Comparison of ENCODE assay signal across 34 cellular contexts in the genomic region with DNA sequence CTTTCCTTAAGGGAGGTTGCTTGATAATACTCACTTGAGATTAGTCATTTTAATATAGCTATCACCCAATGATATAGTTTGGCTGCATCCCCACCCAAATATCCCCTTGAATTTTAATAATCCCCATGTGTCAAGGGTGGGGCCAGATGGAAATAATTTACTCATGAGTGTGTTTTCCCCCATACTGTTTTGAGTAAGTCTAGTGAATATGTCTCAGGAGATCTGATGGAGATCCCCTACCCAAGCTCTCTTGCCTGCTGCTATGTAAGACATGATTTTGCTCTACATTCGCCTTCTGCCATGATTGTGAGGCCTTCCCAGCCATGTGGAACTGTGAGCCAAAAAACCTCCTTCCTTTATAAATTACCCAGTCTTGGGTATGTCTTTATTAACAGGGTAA.
"Had no signal": no experiment of that assay in that cellular context is flagged by ENCODE, and none has a peak within 500 bp of the region (broad histone marks: within the 10 kb centered on the region; RNA-seq: fewer than 3 reads in every experiment).

No MANE protein-coding gene starts in this region.

- H3K4me3 ChIP-seq: coronary artery, dorsolateral prefrontal cortex had no signal

- H3K4me3 Mint-ChIP-seq: activated B cell treated with CpG ODN at 0.5 μM for 24 hours; activated CD4-positive, alpha-beta memory T cell treated with anti-CD3 and anti-CD28 coated beads, Interleukin-2, amount 10 ng/mL, durations not matched to agents 7 days and 5 days; activated CD4-positive, alpha-beta T cell treated with anti-CD3 and anti-CD28 coated beads for 36 hours; activated CD4-positive, alpha-beta T cell treated with anti-CD3 and anti-CD28 coated beads, Interleukin-2, amount 10 ng/mL, durations not matched to agents 24 days and 14 days; activated naive CD4-positive, alpha-beta T cell treated with anti-CD3 and anti-CD28 coated beads, Interleukin-2, amount 10 ng/mL, durations not matched to agents 7 days and 5 days; activated naive CD8-positive, alpha-beta T cell treated with anti-CD3 and anti-CD28 coated beads, Interleukin-2, amount 10 ng/mL, durations not matched to agents 7 days and 5 days; activated T-cell treated with anti-CD3 and anti-CD28 coated beads, Interleukin-2, amount 50 U/mL, for 24 hours; activated T-cell treated with anti-CD3 and anti-CD28 coated beads, Interleukin-2, amount 50 U/mL, for 72 hours; central memory CD8-positive, alpha-beta T cell; dendritic cell treated with granulocyte-macrophage colony-stimulating factor and Interleukin-4, amounts not matched to agents 40 ng/mL and 50 ng/mL, for 4 days; endodermal cell; T-helper 2 cell treated with Interferon-gamma antibody and Interleukin-4, amounts not matched to agents 5 μg/mL and 100 μg/mL, for 36 hours had no signal

- DNase-seq: activated B cell treated with CpG ODN at 0.5 μM for 24 hours; activated CD4-positive, alpha-beta memory T cell treated with anti-CD3 and anti-CD28 coated beads, Interleukin-2, amount 10 ng/mL, durations not matched to agents 7 days and 5 days; activated CD4-positive, alpha-beta T cell treated with anti-CD3 and anti-CD28 coated beads for 36 hours; activated CD4-positive, alpha-beta T cell treated with anti-CD3 and anti-CD28 coated beads, Interleukin-2, amount 10 ng/mL, durations not matched to agents 24 days and 14 days; activated CD4-positive, alpha-beta T cell treated with anti-CD3 and anti-CD28 coated beads, Interleukin-2, amount 50 U/mL, for 4 hours; activated CD8-positive, alpha-beta memory T cell treated with anti-CD3 and anti-CD28 coated beads, Interleukin-2, amount 50 U/mL, for 48 hours; activated gamma-delta T cell; activated naive CD4-positive, alpha-beta T cell; activated naive CD4-positive, alpha-beta T cell treated with anti-CD3 and anti-CD28 coated beads, Interleukin-2, amount 10 ng/mL, durations not matched to agents 7 days and 5 days; activated naive CD8-positive, alpha-beta T cell treated with anti-CD3 and anti-CD28 coated beads, Interleukin-2, amount 10 ng/mL, durations not matched to agents 7 days and 5 days; activated T-cell treated with anti-CD3 and anti-CD28 coated beads for 4 hours; activated T-cell treated with anti-CD3 and anti-CD28 coated beads, Interleukin-2, amount 50 U/mL, for 24 hours; activated T-cell treated with anti-CD3 and anti-CD28 coated beads, Interleukin-2, amount 50 U/mL, for 72 hours; amniotic stem cell; anterior cingulate cortex; brain microvascular endothelial cell; dorsolateral prefrontal cortex; effector memory CD4-positive, alpha-beta T cell; endodermal cell; foreskin fibroblast; head of caudate nucleus; hippocampal formation; T1000; WERI-Rb-1 had no signal

- H3K27ac Mint-ChIP-seq: activated B cell treated with CpG ODN at 0.5 μM for 24 hours; activated CD4-positive, alpha-beta memory T cell treated with anti-CD3 and anti-CD28 coated beads, Interleukin-2, amount 10 ng/mL, durations not matched to agents 7 days and 5 days; activated CD4-positive, alpha-beta T cell treated with anti-CD3 and anti-CD28 coated beads for 36 hours; activated CD4-positive, alpha-beta T cell treated with anti-CD3 and anti-CD28 coated beads, Interleukin-2, amount 10 ng/mL, durations not matched to agents 24 days and 14 days; activated naive CD4-positive, alpha-beta T cell treated with anti-CD3 and anti-CD28 coated beads, Interleukin-2, amount 10 ng/mL, durations not matched to agents 7 days and 5 days; activated naive CD4-positive, alpha-beta T cell treated with anti-CD3 and anti-CD28 coated beads, Interleukin-2, amount 50 U/mL, for 72 hours; activated naive CD8-positive, alpha-beta T cell treated with anti-CD3 and anti-CD28 coated beads, Interleukin-2, amount 10 ng/mL, durations not matched to agents 7 days and 5 days; activated T-cell treated with anti-CD3 and anti-CD28 coated beads, Interleukin-2, amount 50 U/mL, for 24 hours; activated T-cell treated with anti-CD3 and anti-CD28 coated beads, Interleukin-2, amount 50 U/mL, for 72 hours; dendritic cell treated with granulocyte-macrophage colony-stimulating factor and Interleukin-4, amounts not matched to agents 40 ng/mL and 50 ng/mL, for 4 days; endodermal cell; T-helper 2 cell treated with Interferon-gamma antibody and Interleukin-4, amounts not matched to agents 5 μg/mL and 100 μg/mL, for 36 hours had no signal

- ATAC-seq: activated CD4-positive, alpha-beta T cell treated with anti-CD3 and anti-CD28 coated beads for 36 hours; activated CD4-positive, CD25-positive, alpha-beta regulatory T cell treated with anti-CD3 and anti-CD28 coated beads, Interleukin-2, amount 50 U/mL, for 24 hours; activated naive CD4-positive, alpha-beta T cell treated with anti-CD3 and anti-CD28 coated beads, Interleukin-2, amount 50 U/mL, for 72 hours; activated T-cell treated with anti-CD3 and anti-CD28 coated beads, Interleukin-2, amount 50 U/mL, for 72 hours; esophagus mucosa had no signal

- H3K4me1 Mint-ChIP-seq: activated B cell treated with CpG ODN at 0.5 μM for 24 hours; activated CD4-positive, alpha-beta memory T cell treated with anti-CD3 and anti-CD28 coated beads, Interleukin-2, amount 10 ng/mL, durations not matched to agents 7 days and 5 days; activated CD4-positive, alpha-beta T cell treated with anti-CD3 and anti-CD28 coated beads for 36 hours; activated CD4-positive, alpha-beta T cell treated with anti-CD3 and anti-CD28 coated beads, Interleukin-2, amount 10 ng/mL, durations not matched to agents 24 days and 14 days; activated naive CD4-positive, alpha-beta T cell treated with anti-CD3 and anti-CD28 coated beads, Interleukin-2, amount 10 ng/mL, durations not matched to agents 7 days and 5 days; activated naive CD8-positive, alpha-beta T cell treated with anti-CD3 and anti-CD28 coated beads, Interleukin-2, amount 10 ng/mL, durations not matched to agents 7 days and 5 days; central memory CD8-positive, alpha-beta T cell; endodermal cell had no signal

- H3K27ac ChIP-seq: brain microvascular endothelial cell, coronary artery, dorsolateral prefrontal cortex, WERI-Rb-1 had no signal

- H3K36me3 Mint-ChIP-seq: activated naive CD4-positive, alpha-beta T cell treated with anti-CD3 and anti-CD28 coated beads, Interleukin-2, amount 10 ng/mL, durations not matched to agents 7 days and 5 days; activated naive CD4-positive, alpha-beta T cell treated with anti-CD3 and anti-CD28 coated beads, Interleukin-2, amount 50 U/mL, for 72 hours; activated naive CD8-positive, alpha-beta T cell treated with anti-CD3 and anti-CD28 coated beads, Interleukin-2, amount 10 ng/mL, durations not matched to agents 7 days and 5 days had no signal

- H3K27me3 Mint-ChIP-seq: activated B cell treated with CpG ODN at 0.5 μM for 24 hours; activated CD4-positive, alpha-beta memory T cell treated with anti-CD3 and anti-CD28 coated beads, Interleukin-2, amount 10 ng/mL, durations not matched to agents 7 days and 5 days; activated CD4-positive, alpha-beta T cell treated with anti-CD3 and anti-CD28 coated beads for 36 hours; activated CD4-positive, alpha-beta T cell treated with anti-CD3 and anti-CD28 coated beads, Interleukin-2, amount 10 ng/mL, durations not matched to agents 24 days and 14 days; activated naive CD4-positive, alpha-beta T cell treated with anti-CD3 and anti-CD28 coated beads, Interleukin-2, amount 10 ng/mL, durations not matched to agents 7 days and 5 days; activated naive CD8-positive, alpha-beta T cell treated with anti-CD3 and anti-CD28 coated beads, Interleukin-2, amount 10 ng/mL, durations not matched to agents 7 days and 5 days; activated T-cell treated with anti-CD3 and anti-CD28 coated beads, Interleukin-2, amount 50 U/mL, for 24 hours; central memory CD8-positive, alpha-beta T cell; dendritic cell treated with granulocyte-macrophage colony-stimulating factor and Interleukin-4, amounts not matched to agents 40 ng/mL and 50 ng/mL, for 4 days had no signal

- FAIRE-seq: astrocyte, bronchial epithelial cell, frontal cortex had no signal

- H3K9me3 Mint-ChIP-seq: activated CD4-positive, alpha-beta memory T cell treated with anti-CD3 and anti-CD28 coated beads, Interleukin-2, amount 10 ng/mL, durations not matched to agents 7 days and 5 days; activated CD4-positive, alpha-beta T cell treated with anti-CD3 and anti-CD28 coated beads, Interleukin-2, amount 10 ng/mL, durations not matched to agents 24 days and 14 days; activated naive CD8-positive, alpha-beta T cell treated with anti-CD3 and anti-CD28 coated beads, Interleukin-2, amount 10 ng/mL, durations not matched to agents 7 days and 5 days; endodermal cell had no signal

- H3K27me3 ChIP-seq: brain microvascular endothelial cell, dorsolateral prefrontal cortex had no signal

- H3K36me3 ChIP-seq: brain microvascular endothelial cell, WERI-Rb-1 had no signal
